15 cellular contexts compared by ENCODE assay signal in genomic region chr6:128479048-128479666, GRCh38. TPM values are rescaled to one million over a fixed set of nuclear protein-coding genes. Genes with fewer than 3 reads are reported as not detected.
A peak's percentile ranks its signal among the peaks of the same experiment; 100 is the strongest.
DNase-seq lines count a peak whose midpoint lies in the region; ATAC-seq and TF ChIP-seq lines count a peak whose summit lies in the region.
"Had no signal": no experiment of that assay in that cellular context is flagged by ENCODE, and none has a peak within 500 bp of the region (broad histone marks: within the 10 kb centered on the region; RNA-seq: fewer than 3 reads in every experiment).

No MANE protein-coding gene starts in this region.

- no peak overlapping the region for H2AFZ ChIP-seq in Karpas-422 (ENCODE audit: low read length)

- H3K79me2 ChIP-seq in Karpas-422 (ENCODE audit: low read length): no peaks in the 10 kb centered on the region

- H3K9ac ChIP-seq in Karpas-422 (ENCODE audit: low read length): no peak overlapping the region

- no peak overlapping the region for H3K27ac ChIP-seq in thoracic aorta
- no peak overlapping the region for H3K27ac ChIP-seq in Karpas-422 (ENCODE audit: low read length)
- H3K27ac ChIP-seq: SJSA1 had no signal

- H3K27me3 Mint-ChIP-seq in activated T-cell treated with anti-CD3 and anti-CD28 coated beads, Interleukin-2, amount 50 U/mL, for 72 hours (ENCODE audit: low read depth): no peaks in the 10 kb centered on the region
- no peaks in the 10 kb centered on the region for H3K27me3 Mint-ChIP-seq in activated CD4-positive, alpha-beta memory T cell treated with anti-CD3 and anti-CD28 coated beads for 36 hours
- no peaks in the 10 kb centered on the region for H3K27me3 Mint-ChIP-seq in immature natural killer cell (ENCODE audit: low read depth in 3 of 3)

- no peak overlapping the region for H3K4me2 ChIP-seq in Karpas-422 (ENCODE audit: low read depth, low read length, poor library complexity, severe bottlenecking)

- ATAC-seq in activated T-cell treated with anti-CD3 and anti-CD28 coated beads, Interleukin-2, amount 50 U/mL, for 72 hours (replicated peaks in 1 of 2): no peak
- ATAC-seq in thoracic aorta (ENCODE audit: insufficient number of reproducible peaks, low FRiP score, low read depth): no peak

- TF ChIP-seq CTCF in thoracic aorta (IDR thresholded peaks at IDR 0.05) (no peak), GM10248 (IDR thresholded peaks at IDR 0.05; ENCODE audit: control extremely low read depth, extremely low read depth, low read depth, missing control alignments) (no peak)

- POLR2A ChIA-PET in activated CD4-positive, alpha-beta memory T cell treated with anti-CD3 and anti-CD28 coated beads for 36 hours (lab: Charles Lee): no interaction called here
- POLR2A ChIA-PET in GM10248 (lab: Yijun Ruan, JAX): no interaction called here

- peak overlapping the region; percentile 57 to 69 for H3K4me3 Mint-ChIP-seq in activated T-cell treated with anti-CD3 and anti-CD28 coated beads, Interleukin-2, amount 50 U/mL, for 72 hours
- H3K4me3 Mint-ChIP-seq in activated CD4-positive, alpha-beta memory T cell treated with anti-CD3 and anti-CD28 coated beads for 36 hours: peak overlapping the region; percentile 13
- peak overlapping the region; percentile 72 to 84 (median 75) for H3K4me3 Mint-ChIP-seq in immature natural killer cell

- H3K9me3 ChIP-seq in thoracic aorta (no peaks in the 10 kb centered on the region), Karpas-422 (ENCODE audit: low read length) (peaks cover 11% of the 10 kb centered on the region)
- H3K9me3 ChIP-seq: SJSA1, tibial nerve had no signal

- H3K9me3 Mint-ChIP-seq in activated T-cell treated with anti-CD3 and anti-CD28 coated beads, Interleukin-2, amount 50 U/mL, for 72 hours: peaks cover 0 to 2% of the 10 kb centered on the region in 2 donors
- no peaks in the 10 kb centered on the region for H3K9me3 Mint-ChIP-seq in activated CD4-positive, alpha-beta memory T cell treated with anti-CD3 and anti-CD28 coated beads for 36 hours
- H3K9me3 Mint-ChIP-seq in immature natural killer cell: peaks cover 0 to 7% (median 0%) of the 10 kb centered on the region in 6 donors

- peaks cover 16% of the 10 kb centered on the region for H3K4me1 Mint-ChIP-seq in activated T-cell treated with anti-CD3 and anti-CD28 coated beads, Interleukin-2, amount 50 U/mL, for 72 hours (ENCODE audit: low read depth)
- peaks cover 9% of the 10 kb centered on the region for H3K4me1 Mint-ChIP-seq in activated CD4-positive, alpha-beta memory T cell treated with anti-CD3 and anti-CD28 coated beads for 36 hours (ENCODE audit: low read depth)
- peaks cover 10 to 11% of the 10 kb centered on the region in 2 donors for H3K4me1 Mint-ChIP-seq in immature natural killer cell

- H3K9me2 ChIP-seq in Karpas-422 (replicated peaks; ENCODE audit: insufficient read depth, low read length): no peaks in the 10 kb centered on the region

- H3K4me3 ChIP-seq in thoracic aorta (peak overlapping the region; percentile 31), Karpas-422 (ENCODE audit: low read length) (no peak overlapping the region)
- H3K4me3 ChIP-seq: SJSA1 had no signal

- H3K27me3 ChIP-seq in thoracic aorta (replicated peaks; ENCODE audit: insufficient read depth) (no peaks in the 10 kb centered on the region), Karpas-422 (ENCODE audit: low read length) (no peaks in the 10 kb centered on the region)
- H3K27me3 ChIP-seq: SJSA1, tibial nerve had no signal

- intact Hi-C loops in activated CD4-positive, alpha-beta memory T cell treated with anti-CD3 and anti-CD28 coated beads for 36 hours (cut with micrococcal nuclease): no loop called here

- peaks cover 0 to 1% of the 10 kb centered on the region in 2 donors for H3K36me3 Mint-ChIP-seq in activated T-cell treated with anti-CD3 and anti-CD28 coated beads, Interleukin-2, amount 50 U/mL, for 72 hours (ENCODE audit: insufficient read depth in 2 of 2)
- no peaks in the 10 kb centered on the region for H3K36me3 Mint-ChIP-seq in activated CD4-positive, alpha-beta memory T cell treated with anti-CD3 and anti-CD28 coated beads for 36 hours
- no peaks in the 10 kb centered on the region for H3K36me3 Mint-ChIP-seq in immature natural killer cell

- no peak for DNase-seq in activated T-cell treated with anti-CD3 and anti-CD28 coated beads, Interleukin-2, amount 50 U/mL, for 72 hours
- DNase-seq in activated T-cell treated with anti-CD3 and anti-CD28 coated beads, Interleukin-2, amount 50 U/mL, for 48 hours: no peak
- no peak for DNase-seq in activated CD4-positive, alpha-beta memory T cell treated with anti-CD3 and anti-CD28 coated beads for 36 hours
- DNase-seq in immature natural killer cell (no peak), thoracic aorta (ENCODE audit: low spot score) (no peak), Karpas-422 (no peak), GM10248 (ENCODE audit: extremely low spot score) (no peak), cortex of kidney (lab: John Stamatoyannopoulos, UW) (no peak)
- DNase-seq: amygdala; effector CD4-positive, alpha-beta T cell; head of caudate nucleus; mesendoderm; NCI-H526 treated with DMSO at 0.1 percent for 48 hours had no signal

- CTCF ChIA-PET in activated CD4-positive, alpha-beta memory T cell treated with anti-CD3 and anti-CD28 coated beads for 36 hours (lab: Charles Lee): no interaction called here
- CTCF ChIA-PET in GM10248 (lab: Yijun Ruan, JAX): interaction anchor here (1.0 to 2.3 kb wide), 3 partner anchors 12 to 28 kb away, joined by 3 to 6 read pairs (median 3); no protein-coding TSS in a partner anchor

- peaks cover 0 to 7% of the 10 kb centered on the region in 2 donors for H3K4me1 ChIP-seq in thoracic aorta (ENCODE audit: control insufficient read depth in 1 of 2, low read depth in 2 of 2)
- H3K4me1 ChIP-seq in Karpas-422 (ENCODE audit: low read length): no peaks in the 10 kb centered on the region

- no peaks in the 10 kb centered on the region for H4K20me1 ChIP-seq in Karpas-422 (ENCODE audit: insufficient read depth, low read depth, low read length)

- no peaks in the 10 kb centered on the region for H3K36me3 ChIP-seq in thoracic aorta
- no peaks in the 10 kb centered on the region for H3K36me3 ChIP-seq in Karpas-422 (ENCODE audit: insufficient read depth, low read length)
- H3K36me3 ChIP-seq: SJSA1, tibial nerve had no signal

- peak overlapping the region; percentile 43 for H3K27ac Mint-ChIP-seq in activated T-cell treated with anti-CD3 and anti-CD28 coated beads, Interleukin-2, amount 50 U/mL, for 72 hours
- H3K27ac Mint-ChIP-seq in activated CD4-positive, alpha-beta memory T cell treated with anti-CD3 and anti-CD28 coated beads for 36 hours: no peak overlapping the region
- H3K27ac Mint-ChIP-seq in immature natural killer cell: peak overlapping the region in 1 of 6 donors; percentile 10

RNA-seq across cellular contexts. Expression of gene PTPRK, which starts 41.2 kb away (rescaled TPM):
- total RNA-seq in activated T-cell treated with anti-CD3 and anti-CD28 coated beads, Interleukin-2, amount 50 U/mL, for 72 hours: 1 to 10 TPM; 3.8 to 6.4 TPM
- total RNA-seq in activated CD4-positive, alpha-beta memory T cell treated with anti-CD3 and anti-CD28 coated beads for 36 hours: 1 to 10 TPM; 1.8 to 2.2 TPM
- not detected for polyA plus RNA-seq in immature natural killer cell
- 10 to 100 TPM; 33.7 to 36.0 TPM for total RNA-seq in thoracic aorta
- total RNA-seq in Karpas-422 (2014; rRNA removed; shearing (Covaris generic); ENCODE audit: low replicate concordance): 0.04 and 0.11 TPM in 2 replicates

Comparison
In these comparisons a context has a peak if more than half of its experiments do, and no peak if none do; other contexts are left out.
1. H3K4me3 Mint-ChIP-seq: peak in every context shown above with its lines; median percentile 75 in immature natural killer cell; 63 in activated T-cell treated with anti-CD3 and anti-CD28 coated beads, Interleukin-2, amount 50 U/mL, for 72 hours; 13 in activated CD4-positive, alpha-beta memory T cell treated with anti-CD3 and anti-CD28 coated beads for 36 hours.
2. RNA of gene PTPRK, which starts 41.2 kb away (total RNA-seq): 33.7 to 36.0 TPM in thoracic aorta; 3.8 to 6.4 TPM in activated T-cell treated with anti-CD3 and anti-CD28 coated beads, Interleukin-2, amount 50 U/mL, for 72 hours, 1.8 to 2.2 TPM in activated CD4-positive, alpha-beta memory T cell treated with anti-CD3 and anti-CD28 coated beads for 36 hours and 0.04 to 0.11 TPM in Karpas-422; every median in the first group is over 4 times any median in the second.